Comparison of ENCODE assay signal across 26 cellular contexts in genomic region chr5:83342475-83342874, GRCh38.
"Had no signal": no experiment of that assay in that cellular context is flagged by ENCODE, and none has a peak within 500 bp of the region (broad histone marks: within the 10 kb centered on the region; RNA-seq: fewer than 3 reads in every experiment).

No MANE protein-coding gene starts in this region.

- H3K4me3 Mint-ChIP-seq: activated CD4-positive, alpha-beta memory T cell treated with anti-CD3 and anti-CD28 coated beads for 36 hours; activated CD4-positive, alpha-beta T cell treated with anti-CD3 and anti-CD28 coated beads, Interleukin-2, amount 10 ng/mL, durations not matched to agents 24 days and 14 days; activated naive CD4-positive, alpha-beta T cell treated with anti-CD3 and anti-CD28 coated beads, Interleukin-2, amount 10 ng/mL, durations not matched to agents 7 days and 5 days; activated naive CD8-positive, alpha-beta T cell treated with anti-CD3 and anti-CD28 coated beads, Interleukin-2, amount 10 ng/mL, durations not matched to agents 7 days and 5 days; activated T-cell treated with anti-CD3 and anti-CD28 coated beads, Interleukin-2, amount 50 U/mL, for 24 hours; immature natural killer cell; natural killer cell treated with Interleukin-12 subunit alpha and Interleukin-12 subunit beta and Interleukin-15 and Interleukin-18, amount 100 ng/mL, for 72 hours; stimulated activated effector memory CD8-positive, alpha-beta T cell treated with anti-CD3 and anti-CD28 coated beads, Interleukin-12 subunit alpha, Interleukin-12 subunit beta, amount 100 ng/mL, for 72 hours; stimulated activated naive CD8-positive, alpha-beta T cell treated with anti-CD3 and anti-CD28 coated beads, Interleukin-15, Interleukin-2, amounts not matched to agents 100 ng/mL and 50 ng/mL, for 24 hours; type B pancreatic cell had no signal

- H3K9me3 ChIP-seq: breast epithelium, right lobe of liver, uterus had no signal

- H3K4me1 ChIP-seq: breast epithelium, right lobe of liver, uterus had no signal

- H3K9me3 Mint-ChIP-seq: type B pancreatic cell had no signal

- H3K27me3 ChIP-seq: breast epithelium, right lobe of liver, uterus had no signal

- H3K27ac Mint-ChIP-seq: activated CD4-positive, alpha-beta memory T cell treated with anti-CD3 and anti-CD28 coated beads for 36 hours; activated CD4-positive, alpha-beta T cell treated with anti-CD3 and anti-CD28 coated beads, Interleukin-2, amount 10 ng/mL, durations not matched to agents 24 days and 14 days; activated naive CD4-positive, alpha-beta T cell treated with anti-CD3 and anti-CD28 coated beads, Interleukin-2, amount 10 ng/mL, durations not matched to agents 7 days and 5 days; activated naive CD8-positive, alpha-beta T cell treated with anti-CD3 and anti-CD28 coated beads, Interleukin-2, amount 10 ng/mL, durations not matched to agents 7 days and 5 days; activated T-cell treated with anti-CD3 and anti-CD28 coated beads, Interleukin-2, amount 50 U/mL, for 24 hours; immature natural killer cell; natural killer cell treated with Interleukin-12 subunit alpha and Interleukin-12 subunit beta and Interleukin-15 and Interleukin-18, amount 100 ng/mL, for 72 hours; stimulated activated effector memory CD8-positive, alpha-beta T cell treated with anti-CD3 and anti-CD28 coated beads, Interleukin-12 subunit alpha, Interleukin-12 subunit beta, amount 100 ng/mL, for 72 hours; stimulated activated naive CD8-positive, alpha-beta T cell treated with anti-CD3 and anti-CD28 coated beads, Interleukin-15, Interleukin-2, amounts not matched to agents 100 ng/mL and 50 ng/mL, for 24 hours; type B pancreatic cell had no signal

- DNase-seq: activated CD4-positive, alpha-beta memory T cell treated with anti-CD3 and anti-CD28 coated beads for 36 hours; activated CD4-positive, alpha-beta T cell treated with anti-CD3 and anti-CD28 coated beads, Interleukin-2, amount 10 ng/mL, durations not matched to agents 24 days and 14 days; activated CD4-positive, CD25-positive, alpha-beta regulatory T cell treated with anti-CD3 and anti-CD28 coated beads, Interleukin-2, amount 50 U/mL, for 72 hours; activated CD8-positive, alpha-beta memory T cell treated with anti-CD3 and anti-CD28 coated beads, Interleukin-2, amount 50 U/mL, for 48 hours; activated gamma-delta T cell; activated naive CD4-positive, alpha-beta T cell treated with anti-CD3 and anti-CD28 coated beads, Interleukin-2, amount 10 ng/mL, durations not matched to agents 7 days and 5 days; activated naive CD8-positive, alpha-beta T cell treated with anti-CD3 and anti-CD28 coated beads, Interleukin-2, amount 10 ng/mL, durations not matched to agents 7 days and 5 days; activated T-cell treated with anti-CD3 and anti-CD28 coated beads, Interleukin-2, amount 50 U/mL, for 24 hours; effector CD8-positive, alpha-beta T cell; foreskin fibroblast; head of caudate nucleus; hippocampal formation; immature natural killer cell; kidney; lower lobe of right lung; mucosa of descending colon; right lobe of liver; stimulated activated CD4-positive, alpha-beta T cell treated with anti-CD3 and anti-CD28 coated beads, Interleukin-12 subunit alpha, Interleukin-12 subunit beta, amount 100 ng/mL, for 4 hours; stimulated activated CD4-positive, alpha-beta T cell treated with anti-CD3 and anti-CD28 coated beads, Interleukin-4, amount 100 ng/mL, for 24 hours; T-helper 2 cell; uterus had no signal

- H3K27ac ChIP-seq: breast epithelium, lower lobe of right lung, right lobe of liver, uterus had no signal

- H3K36me3 ChIP-seq: breast epithelium, lower lobe of right lung, right lobe of liver, uterus had no signal

- H3K27me3 Mint-ChIP-seq: activated CD4-positive, alpha-beta memory T cell treated with anti-CD3 and anti-CD28 coated beads for 36 hours; activated CD4-positive, alpha-beta T cell treated with anti-CD3 and anti-CD28 coated beads, Interleukin-2, amount 10 ng/mL, durations not matched to agents 24 days and 14 days; activated naive CD4-positive, alpha-beta T cell treated with anti-CD3 and anti-CD28 coated beads, Interleukin-2, amount 10 ng/mL, durations not matched to agents 7 days and 5 days; activated naive CD8-positive, alpha-beta T cell treated with anti-CD3 and anti-CD28 coated beads, Interleukin-2, amount 10 ng/mL, durations not matched to agents 7 days and 5 days; activated T-cell treated with anti-CD3 and anti-CD28 coated beads, Interleukin-2, amount 50 U/mL, for 24 hours; natural killer cell treated with Interleukin-12 subunit alpha and Interleukin-12 subunit beta and Interleukin-15 and Interleukin-18, amount 100 ng/mL, for 72 hours; stimulated activated naive CD8-positive, alpha-beta T cell treated with anti-CD3 and anti-CD28 coated beads, Interleukin-15, Interleukin-2, amounts not matched to agents 100 ng/mL and 50 ng/mL, for 24 hours; type B pancreatic cell had no signal

- H3K36me3 Mint-ChIP-seq: stimulated activated effector memory CD8-positive, alpha-beta T cell treated with anti-CD3 and anti-CD28 coated beads, Interleukin-12 subunit alpha, Interleukin-12 subunit beta, amount 100 ng/mL, for 72 hours had no signal

- ATAC-seq: lower lobe of right lung; mucosa of descending colon; natural killer cell treated with Interleukin-12 subunit alpha and Interleukin-12 subunit beta and Interleukin-15 and Interleukin-18, amount 100 ng/mL, for 72 hours; right lobe of liver; stimulated activated effector memory CD8-positive, alpha-beta T cell treated with anti-CD3 and anti-CD28 coated beads, Interleukin-12 subunit alpha, Interleukin-12 subunit beta, amount 100 ng/mL, for 72 hours had no signal

- H3K4me3 ChIP-seq: breast epithelium, lower lobe of right lung, mucosa of descending colon, right lobe of liver, uterus had no signal
